In genomic region chr15:75699961-75700874, GRCh38 we compare ENCODE assay signal across 8 cellular contexts.
A peak's percentile ranks its signal among the peaks of the same experiment; 100 is the strongest.
DNase-seq lines count a peak whose midpoint lies in the region; ATAC-seq and TF ChIP-seq lines count a peak whose summit lies in the region.
"Not testable (repeated sequence)": the region's sequence is repeated elsewhere in the genome, so short reads cannot be mapped to it uniquely, and the experiment has no call there.

No MANE protein-coding gene starts in this region.

- H3K4me1 ChIP-seq in duodenal mucosa (ENCODE audit: control insufficient read depth in 1 of 2, insufficient read depth in 2 of 2, low read length in 2 of 2) = not testable (repeated sequence)

- not testable (repeated sequence) for H3K27ac ChIP-seq in WERI-Rb-1
- peak overlapping the region; percentile 20 for H3K27ac ChIP-seq in duodenal mucosa (ENCODE audit: low read depth, low read length)

- not testable (repeated sequence) for H3K9ac ChIP-seq in duodenal mucosa (ENCODE audit: low read depth in 1 of 2, low read length in 2 of 2)

- not testable (repeated sequence) for H3K27me3 ChIP-seq in WERI-Rb-1 (ENCODE audit: insufficient read depth, low read depth, severe bottlenecking); duodenal mucosa (ENCODE audit: control insufficient read depth in 1 of 2, insufficient read depth in 2 of 2, low read length in 2 of 2)

- not testable (repeated sequence) for H3K9me3 ChIP-seq in WERI-Rb-1 (ENCODE audit: severe bottlenecking); duodenal mucosa (ENCODE audit: control insufficient read depth in 1 of 2, low read length in 2 of 2)

- TF ChIP-seq CTCF in WERI-Rb-1 (IDR thresholded peaks at IDR 0.05; ENCODE audit: low read depth, low read length) = not testable (repeated sequence)

- peak; percentile 64 for ATAC-seq in GM19043 (IDR thresholded peaks at IDR 0.05; ENCODE audit: low read depth, unreplicated experiment)
- peak; percentile 47 for ATAC-seq in HG03139 (IDR thresholded peaks at IDR 0.05; ENCODE audit: unreplicated experiment)

- H3K4me3 ChIP-seq in WERI-Rb-1 (ENCODE audit: low read depth, low read length); duodenal mucosa (ENCODE audit: low read depth in 1 of 2, low read length in 2 of 2); skeletal muscle cell (ENCODE audit: low read depth, low read length): not testable (repeated sequence)

- not testable (repeated sequence) for H3K36me3 ChIP-seq in WERI-Rb-1; duodenal mucosa (ENCODE audit: control insufficient read depth in 1 of 2, insufficient read depth in 2 of 2, low read length in 2 of 2)

- DNase-seq in AML-193 (lab: John Stamatoyannopoulos, UW) (peak; percentile 28 to 32), NCI-H2171 treated with DMSO at 0.1 percent for 48 hours (lab: John Stamatoyannopoulos, UW) (peak; percentile 95), WERI-Rb-1 (peak; percentile 54), kidney glomerular epithelial cell (lab: John Stamatoyannopoulos, UW) (peak; percentile 14), skeletal muscle cell (ENCODE audit: low read depth) (peak; percentile 44)

Comparison
In these comparisons a context has a peak if more than half of its experiments do, and no peak if none do; other contexts are left out.
1. DNase-seq: peak in every context shown above with its lines; median percentile 95 in NCI-H2171 treated with DMSO at 0.1 percent for 48 hours; 54 in WERI-Rb-1; 44 in skeletal muscle cell; 30 in AML-193; 14 in kidney glomerular epithelial cell.